8 cellular contexts compared by ENCODE assay signal in the genomic region with DNA sequence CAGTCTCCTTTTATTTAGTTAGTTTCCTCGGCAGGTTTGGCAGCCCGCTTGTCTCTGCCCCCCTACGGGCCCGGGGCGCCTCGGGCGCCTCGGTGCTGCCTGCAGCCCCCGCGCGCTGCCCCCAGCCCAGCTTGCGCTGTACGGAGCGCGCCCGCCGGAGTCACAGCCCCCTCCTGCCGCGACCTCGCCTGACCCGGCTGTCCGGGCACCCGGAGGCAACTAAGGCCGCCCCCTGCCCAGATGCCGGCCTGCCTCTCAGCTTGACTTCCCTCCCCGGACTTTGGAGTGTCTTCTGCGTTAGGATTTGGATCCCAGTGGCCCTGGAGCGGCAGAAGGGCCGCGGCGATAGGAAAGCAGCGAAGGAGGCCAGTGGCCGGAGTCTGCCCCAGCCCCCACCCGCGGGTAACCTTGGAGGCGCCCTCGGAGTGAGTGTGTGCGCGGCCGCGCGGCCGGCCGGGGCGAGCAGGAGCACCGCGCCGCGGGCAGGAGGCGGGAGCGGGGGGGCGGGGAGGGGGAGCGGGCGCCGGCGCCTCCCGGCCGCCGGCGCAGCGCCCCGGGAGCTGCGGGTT. TPM values are rescaled to one million over a fixed set of nuclear protein-coding genes. Genes with fewer than 3 reads are reported as not detected.
A peak's percentile ranks its signal among the peaks of the same experiment; 100 is the strongest.
DNase-seq lines count a peak whose midpoint lies in the region; ATAC-seq, FAIRE-seq and TF ChIP-seq lines count a peak whose summit lies in the region.

No MANE protein-coding gene starts in this region.

- no peak overlapping the region for H3K27ac Mint-ChIP-seq in CD8-positive, alpha-beta T cell

- peaks cover 15% of the 10 kb centered on the region for H3K27me3 Mint-ChIP-seq in CD8-positive, alpha-beta T cell (ENCODE audit: low read depth)

- H3K9ac ChIP-seq in keratinocyte (ENCODE audit: control insufficient read depth, extremely low read depth, insufficient read depth, low read length): peak overlapping the region; percentile 64

- peak overlapping the region; percentile 95 for H3K4me2 ChIP-seq in keratinocyte (ENCODE audit: control insufficient read depth, extremely low read depth, insufficient read depth, low read depth, low read length)

- POLR2A ChIA-PET in CD8-positive, alpha-beta T cell (lab: Charles Lee): interaction anchor here (0.7 to 2.2 kb wide), 4 partner anchors 9 to 87 kb away, joined by 3 to 27 read pairs (median 6); a partner anchor contains a TSS

- no peaks in the 10 kb centered on the region for H3K27me3 ChIP-seq in CD8-positive, alpha-beta T cell (ENCODE audit: insufficient read depth, low read length)
- no peaks in the 10 kb centered on the region for H3K27me3 ChIP-seq in SJCRH30
- H3K27me3 ChIP-seq in keratinocyte (ENCODE audit: control insufficient read depth, extremely low read depth, insufficient read depth, low read length): no peaks in the 10 kb centered on the region
- H3K27me3 ChIP-seq in spleen (replicated peaks in 1 of 7): peaks cover 0 to 77% (median 9%) of the 10 kb centered on the region in 7 donors

- CTCF ChIA-PET in CD8-positive, alpha-beta T cell (lab: Charles Lee): interaction anchor here (1.1 to 1.8 kb wide), 2 partner anchors 9 to 48 kb away, joined by 4 to 9 read pairs; no protein-coding TSS in a partner anchor

- TF ChIP-seq CTCF in CD8-positive, alpha-beta T cell (IDR thresholded peaks at IDR 0.05): no peak
- TF ChIP-seq CTCF in keratinocyte (optimal IDR thresholded peaks at IDR 0.05 in 1 of 3, IDR thresholded peaks at IDR 0.05 in 1 of 3, conservative IDR thresholded peaks at IDR 0.05 in 1 of 3; ENCODE audit: extremely low read depth in 1 of 3, insufficient read depth in 2 of 3, low read length in 3 of 3) (no peak), spleen (IDR thresholded peaks at IDR 0.05 in 8 of 11, conservative IDR thresholded peaks at IDR 0.05 in 3 of 11) (no peak)

- dilution Hi-C loops in keratinocyte (cut with MboI; ENCODE audit: extremely low pct_ligation_motif_present, low sequenced_read_pairs): no loop called here

- peak in 3 of 7 experiments; percentile 6 to 53 (median 20) for DNase-seq in CD8-positive, alpha-beta T cell
- DNase-seq in SJCRH30: peak; percentile 70 to 73
- peak in 35 of 61 donors; percentile 12 to 76 (median 45) for DNase-seq in caudate nucleus (lab: John Stamatoyannopoulos, UW)
- DNase-seq in keratinocyte (ENCODE audit: low read depth, low spot score): no peak
- peak; percentile 86 for DNase-seq in spleen
- no peak for DNase-seq in stimulated activated CD4-positive, alpha-beta T cell treated with anti-CD3 and anti-CD28 coated beads, Interleukin-4, amount 100 ng/mL, for 24 hours

- peak overlapping the region; percentile 70 for H3K4me3 ChIP-seq in CD8-positive, alpha-beta T cell (ENCODE audit: low read depth, low read length)
- peak overlapping the region; percentile 96 for H3K4me3 ChIP-seq in SJCRH30
- H3K4me3 ChIP-seq in keratinocyte (ENCODE audit: control insufficient read depth in 2 of 3, extremely low read depth in 1 of 3, insufficient read depth in 2 of 3, low read depth in 1 of 3, low read length in 3 of 3): peak overlapping the region; percentile 59 to 81 (median 76)
- peak overlapping the region; percentile 56 to 86 (median 69) for H3K4me3 ChIP-seq in spleen

- 0 to 2% (median 1%) methylated on average over 17 to 63 of the region's 63 CpGs for WGBS in spleen, 5 donors

- no peak for TF ChIP-seq POLR2A in spleen (IDR thresholded peaks at IDR 0.05)

- peaks cover 24% of the 10 kb centered on the region for H3K4me1 ChIP-seq in CD8-positive, alpha-beta T cell (ENCODE audit: insufficient read depth, low read length)
- H3K4me1 ChIP-seq in SJCRH30: peaks cover 28% of the 10 kb centered on the region
- H3K4me1 ChIP-seq in keratinocyte (ENCODE audit: control insufficient read depth, extremely low read depth, insufficient read depth, low read length): peaks cover 14% of the 10 kb centered on the region
- H3K4me1 ChIP-seq in spleen: peaks cover 0 to 55% (median 30%) of the 10 kb centered on the region in 6 donors

- FAIRE-seq in keratinocyte (lab: Jason Lieb, UNC): no peak

- H3K4me3 Mint-ChIP-seq in CD8-positive, alpha-beta T cell: peak overlapping the region; percentile 80

- no peaks in the 10 kb centered on the region for H3K36me3 ChIP-seq in CD8-positive, alpha-beta T cell (ENCODE audit: insufficient read depth, low read length)
- H3K36me3 ChIP-seq in SJCRH30 (peaks cover 13% of the 10 kb centered on the region; the same call in 1 of the 2 replicates), keratinocyte (ENCODE audit: control insufficient read depth in 2 of 2, extremely low read depth in 1 of 2, insufficient read depth in 2 of 2, low read length in 2 of 2) (no peaks in the 10 kb centered on the region), spleen (peaks cover 0 to 4% (median 0%) of the 10 kb centered on the region in 6 donors)

- H3K9me1 ChIP-seq in keratinocyte (ENCODE audit: control insufficient read depth, extremely low read depth, insufficient read depth, low read length): no peaks in the 10 kb centered on the region

- no peaks in the 10 kb centered on the region for H3K9me3 Mint-ChIP-seq in CD8-positive, alpha-beta T cell

- no peaks in the 10 kb centered on the region for H3K9me3 ChIP-seq in CD8-positive, alpha-beta T cell (ENCODE audit: low read length)
- H3K9me3 ChIP-seq in SJCRH30 (replicated peaks) (no peaks in the 10 kb centered on the region), keratinocyte (ENCODE audit: control insufficient read depth, low read depth, low read length) (no peaks in the 10 kb centered on the region), spleen (no peaks in the 10 kb centered on the region)

- peak overlapping the region; percentile 93 for H2AFZ ChIP-seq in keratinocyte (ENCODE audit: control insufficient read depth, low read length)

- H3K79me2 ChIP-seq in keratinocyte (ENCODE audit: control insufficient read depth, insufficient read depth, low read length): no peaks in the 10 kb centered on the region

- peak; percentile 50 for ATAC-seq in CD8-positive, alpha-beta T cell
- ATAC-seq in GM18868 (IDR thresholded peaks at IDR 0.05; ENCODE audit: unreplicated experiment) (peak; percentile 39), HG03097 (IDR thresholded peaks at IDR 0.05; ENCODE audit: low FRiP score, unreplicated experiment) (peak; percentile 54)

- intact Hi-C loops in CD8-positive, alpha-beta T cell (cut with DNase I, micrococcal nuclease): loop anchor here (1.0 to 10.0 kb wide), 3 partner anchors 9 to 637 kb away; a partner anchor contains a TSS
- intact Hi-C loops in spleen (cut with DNase I; ENCODE audit: low total_unique reads): no loop called here

- H3K4me1 Mint-ChIP-seq in CD8-positive, alpha-beta T cell (ENCODE audit: low read depth): peaks cover 24% of the 10 kb centered on the region

- H4K20me1 ChIP-seq in keratinocyte (ENCODE audit: control insufficient read depth, extremely low read depth, insufficient read depth, low read length): no peaks in the 10 kb centered on the region

- peak overlapping the region; percentile 16 for H3K27ac ChIP-seq in CD8-positive, alpha-beta T cell (ENCODE audit: low read depth, low read length)
- peak overlapping the region; percentile 99 for H3K27ac ChIP-seq in SJCRH30
- H3K27ac ChIP-seq in caudate nucleus (ENCODE audit: low read depth, low read length): peak overlapping the region; percentile 91
- H3K27ac ChIP-seq in keratinocyte (ENCODE audit: control insufficient read depth, insufficient read depth, low read length): no peak overlapping the region
- H3K27ac ChIP-seq in spleen: peak overlapping the region; percentile 72 to 92 (median 90)

- H3K36me3 Mint-ChIP-seq in CD8-positive, alpha-beta T cell: peaks cover 5% of the 10 kb centered on the region

RNA-seq across cellular contexts. Expression of a gene that starts 7.6 kb away (rescaled TPM):
- 1 to 10 TPM; 5.3 to 6.0 TPM for total RNA-seq in CD8-positive, alpha-beta T cell
- total RNA-seq in SJCRH30 (2014; rRNA removed; shearing (Covaris generic)): 66.6 and 71.1 TPM in 2 replicates
- polyA plus RNA-seq in keratinocyte: 0.31 to 1.9 TPM (median 1.3 TPM) in 3 replicates
- 0.22 TPM for polyA plus RNA-seq in keratinocyte (2011; ENCODE audit: low read depth)
- polyA plus RNA-seq in keratinocyte (2011; cell fraction: cytosol; rRNA removed): 0.39 and 0.49 TPM in 2 replicates
- polyA plus RNA-seq in keratinocyte (2011; cell fraction: nucleus; rRNA removed): 0.24 and 0.32 TPM in 2 replicates
- polyA plus RNA-seq in keratinocyte (2012; ENCODE audit: low replicate concordance): 0.56 and 1.7 TPM in 2 replicates
- polyA minus RNA-seq in keratinocyte: 0.49 to 1.2 TPM in 2 of 3 replicates, not detected in the other
- 2.1 TPM for polyA minus RNA-seq in keratinocyte (2011; cell fraction: cytosol; rRNA and poly(A)+ RNA removed)
- polyA minus RNA-seq in keratinocyte (2011; cell fraction: nucleus; rRNA and poly(A)+ RNA removed): 0.31 and 0.32 TPM in 2 replicates
- 10 to 100 TPM in 4 of 7 donors, 1 to 10 TPM in 3; 6.9 to 18.2 (median 10.1) TPM for total RNA-seq in spleen
- polyA plus RNA-seq in spleen: 10 to 100 TPM in 2 of 3 donors, 1 to 10 TPM in 1; 7.7 to 17.9 (median 17.6) TPM

RNA-seq across cellular contexts. Expression of a gene that starts 17.6 kb away (rescaled TPM):
- 10 to 100 TPM; 39.0 to 44.0 TPM for total RNA-seq in CD8-positive, alpha-beta T cell
- 124 and 126 TPM in 2 replicates for total RNA-seq in SJCRH30 (2014; rRNA removed; shearing (Covaris generic))
- polyA plus RNA-seq in keratinocyte (18.6 to 33.1 TPM (median 21.1 TPM) in 3 replicates), spleen (10 to 100 TPM; 16.7 to 20.0 (median 19.2) TPM)
- 45.0 TPM for polyA plus RNA-seq in keratinocyte (2011; ENCODE audit: low read depth)
- polyA plus RNA-seq in keratinocyte (2011; cell fraction: cytosol; rRNA removed): 23.1 and 33.9 TPM in 2 replicates
- polyA plus RNA-seq in keratinocyte (2011; cell fraction: nucleus; rRNA removed): 16.0 and 18.3 TPM in 2 replicates
- polyA plus RNA-seq in keratinocyte (2012; ENCODE audit: low replicate concordance): 37.6 and 45.9 TPM in 2 replicates
- 5.6 to 62.2 TPM (median 23.3 TPM) in 3 replicates for polyA minus RNA-seq in keratinocyte
- polyA minus RNA-seq in keratinocyte (2011; cell fraction: cytosol; rRNA and poly(A)+ RNA removed): 12.7 TPM
- 16.0 and 44.8 TPM in 2 replicates for polyA minus RNA-seq in keratinocyte (2011; cell fraction: nucleus; rRNA and poly(A)+ RNA removed)
- 10 to 100 TPM; 36.2 to 58.7 (median 43.9) TPM for total RNA-seq in spleen

Comparison
In these comparisons a context has a peak if more than half of its experiments do, and no peak if none do; other contexts are left out.
1. DNase-seq: peak in SJCRH30 (2 of 2), caudate nucleus (35 of 61) and spleen (single experiment); none in keratinocyte (single experiment) and stimulated activated CD4-positive, alpha-beta T cell treated with anti-CD3 and anti-CD28 coated beads, Interleukin-4, amount 100 ng/mL, for 24 hours (single experiment).
2. Peak in every context shown above with its lines, with median percentiles within 50 percentile points of each other: ATAC-seq and H3K4me3 ChIP-seq.